In genomic region chr14:37593496-37594237, GRCh38 we compare ENCODE assay signal across 9 cellular contexts. TPM values are rescaled to one million over a fixed set of nuclear protein-coding genes. Genes with fewer than 3 reads are reported as not detected.
DNase-seq lines count a peak whose midpoint lies in the region; ATAC-seq and TF ChIP-seq lines count a peak whose summit lies in the region.
"Had no signal": no experiment of that assay in that cellular context is flagged by ENCODE, and none has a peak within 500 bp of the region (broad histone marks: within the 10 kb centered on the region; RNA-seq: fewer than 3 reads in every experiment).

No MANE protein-coding gene starts in this region.

- H3K36me3 Mint-ChIP-seq in Calu3 (ENCODE audit: insufficient read depth, unreplicated experiment) (peaks cover 82% of the 10 kb centered on the region), neural crest cell (ENCODE audit: low read depth) (no peaks in the 10 kb centered on the region)
- peaks cover 2% of the 10 kb centered on the region for H3K36me3 Mint-ChIP-seq in central memory CD8-positive, alpha-beta T cell (ENCODE audit: insufficient read depth)

- TF ChIP-seq CTCF in Calu3 (IDR thresholded peaks at IDR 0.05; ENCODE audit: unreplicated experiment) (no peak), neural crest cell (conservative IDR thresholded peaks at IDR 0.05) (no peak)

- H3K27ac Mint-ChIP-seq in Calu3 (ENCODE audit: unreplicated experiment) (peak overlapping the region; percentile 98), neural crest cell (ENCODE audit: unreplicated experiment) (no peak overlapping the region)
- no peak overlapping the region for H3K27ac Mint-ChIP-seq in central memory CD8-positive, alpha-beta T cell (ENCODE audit: low read depth)

- intact Hi-C loops in Calu3 (cut with micrococcal nuclease; ENCODE audit: unreplicated experiment) (loop anchor here (1.0 to 2.0 kb wide), 2 partner anchors 281 to 347 kb away; no protein-coding TSS in a partner anchor), left cardiac atrium (cut with DNase I) (loop anchor here in 1 of 2 donors (10.0 kb wide), 1 partner anchor 349 kb away; no protein-coding TSS in a partner anchor)

- H3K27me3 Mint-ChIP-seq in Calu3 (ENCODE audit: unreplicated experiment) (no peaks in the 10 kb centered on the region), neural crest cell (ENCODE audit: low read depth) (peaks cover 95% of the 10 kb centered on the region)
- H3K27me3 Mint-ChIP-seq in central memory CD8-positive, alpha-beta T cell: peaks cover 83% of the 10 kb centered on the region

- no peaks in the 10 kb centered on the region for H3K4me1 Mint-ChIP-seq in Calu3 (ENCODE audit: low read depth, unreplicated experiment)
- no peaks in the 10 kb centered on the region for H3K4me1 Mint-ChIP-seq in central memory CD8-positive, alpha-beta T cell
- peaks cover 30% of the 10 kb centered on the region for H3K4me1 Mint-ChIP-seq in neural crest cell

- H3K4me3 Mint-ChIP-seq in Calu3 (ENCODE audit: low read depth, unreplicated experiment) (peak overlapping the region; percentile 81), neural crest cell (peak overlapping the region; percentile 70)
- peak overlapping the region; percentile 18 for H3K4me3 Mint-ChIP-seq in central memory CD8-positive, alpha-beta T cell

- TSS peak; percentile 42 for BruUV-seq in Calu3 (replicated peaks; lab: Mats Ljungman, UMichigan)

- ATAC-seq in central memory CD8-positive, alpha-beta T cell (replicated peaks; ENCODE audit: extremely low read depth, poor library complexity, severe bottlenecking): no peak
- no peak for ATAC-seq in HG03135 (IDR thresholded peaks at IDR 0.05; ENCODE audit: unreplicated experiment)
- no peak for ATAC-seq in left cardiac atrium

- CTCF ChIA-PET in Calu3 (lab: Charles Lee): no interaction called here

- H3K9me3 Mint-ChIP-seq in Calu3 (ENCODE audit: low read depth, unreplicated experiment): no peaks in the 10 kb centered on the region
- peaks cover 6% of the 10 kb centered on the region for H3K9me3 Mint-ChIP-seq in central memory CD8-positive, alpha-beta T cell
- no peaks in the 10 kb centered on the region for H3K9me3 Mint-ChIP-seq in neural crest cell

- no peak for DNase-seq in Calu3
- DNase-seq in NCI-H1092 (lab: John Stamatoyannopoulos, UW): peak; percentile 17
- no peak for DNase-seq in central memory CD8-positive, alpha-beta T cell (ENCODE audit: low spot score in 2 of 2)
- DNase-seq in neural crest cell (ENCODE audit: low read depth, low spot score): no peak
- no peak for DNase-seq in medulla oblongata (ENCODE audit: extremely low spot score)
- no peak for DNase-seq in left cardiac atrium
- no peak for DNase-seq in cerebellar nuclear complex (lab: John Stamatoyannopoulos, UW)
- DNase-seq: hippocampal formation had no signal

RNA-seq across cellular contexts. Expression of gene FOXA1, which starts 1.4 kb away (rescaled TPM):
- total RNA-seq in Calu3 (2022) (108 and 131 TPM in 2 replicates), neural crest cell (not detected in 2 replicates), left cardiac atrium (not detected)

RNA-seq across cellular contexts. Expression of gene TTC6, which starts 1.8 kb away (rescaled TPM):
- 13.4 and 13.8 TPM in 2 replicates for total RNA-seq in Calu3 (2022)
- total RNA-seq in neural crest cell: 0.40 TPM in 1 of 2 replicates, not detected in the other
- total RNA-seq in left cardiac atrium: not detected

Comparison
In these comparisons a context has a peak if more than half of its experiments do, and no peak if none do; other contexts are left out.
1. H3K4me3 Mint-ChIP-seq: peak in every context shown above with its lines; median percentile 81 in Calu3; 70 in neural crest cell; 18 in central memory CD8-positive, alpha-beta T cell.
2. RNA of gene FOXA1, which starts 1.4 kb away (total RNA-seq): 108 to 131 TPM in Calu3; not detected in neural crest cell and not detected in left cardiac atrium; every median in the first group is over 100 times any median in the second.
3. RNA of gene TTC6, which starts 1.8 kb away (total RNA-seq): 13.4 to 13.8 TPM in Calu3; 0.40 TPM in neural crest cell and not detected in left cardiac atrium; every median in the first group is over 10 times any median in the second.